19 cellular contexts compared by ENCODE assay signal in genomic region chr12:12859690-12860089, GRCh38. TPM values are rescaled to one million over a fixed set of nuclear protein-coding genes. Genes with fewer than 3 reads are reported as not detected.
DNase-seq lines count a peak whose midpoint lies in the region; ATAC-seq and TF ChIP-seq lines count a peak whose summit lies in the region.
"Had no signal": no experiment of that assay in that cellular context is flagged by ENCODE, and none has a peak within 500 bp of the region (broad histone marks: within the 10 kb centered on the region; RNA-seq: fewer than 3 reads in every experiment).

No MANE protein-coding gene starts in this region.

- DNase-seq in EL (peak; percentile 49), LHCN-M2 (ENCODE audit: low read depth) (peak; percentile 22), RKO (ENCODE audit: low spot score) (peak; percentile 14), fibroblast of mammary gland (ENCODE audit: low read depth) (peak; percentile 31), NCI-H128 (lab: John Stamatoyannopoulos, UW; ENCODE audit: unreplicated experiment) (no peak), COLO829 (ENCODE audit: low spot score) (no peak)
- DNase-seq: activated naive CD4-positive, alpha-beta T cell treated with anti-CD3 and anti-CD28 coated beads for 36 hours; activated T-cell treated with anti-CD3 and anti-CD28 coated beads for 4 hours; foreskin fibroblast; kidney glomerular epithelial cell; MM.1S; NCI-H2029 treated with DMSO at 0.1 percent for 48 hours; NCI-H774; posterior cingulate gyrus; stimulated activated CD4-positive, alpha-beta T cell treated with anti-CD3 and anti-CD28 coated beads, Interleukin-4, amount 100 ng/mL, for 1 hour had no signal

- ATAC-seq in GM21526 (IDR thresholded peaks at IDR 0.05; ENCODE audit: low FRiP score, unreplicated experiment) = no peak
- ATAC-seq: natural killer cell treated with Interleukin-12 subunit alpha and Interleukin-12 subunit beta and Interleukin-15 and Interleukin-18, amount 100 ng/mL, for 72 hours had no signal

- no peak for TF ChIP-seq CTCF in fibroblast of mammary gland (conservative IDR thresholded peaks at IDR 0.05; ENCODE audit: control insufficient read depth, insufficient read depth, low read depth, low read length)

- no peak overlapping the region for H3K4me3 ChIP-seq in fibroblast of mammary gland (ENCODE audit: control insufficient read depth, low read depth, low read length)
- H3K4me3 ChIP-seq: ascending aorta, skin epidermis had no signal

RNA-seq across cellular contexts. Expression of gene GPRC5A, which starts 31.7 kb away (rescaled TPM):
- total RNA-seq in LHCN-M2 (2014; rRNA removed) = 1.7 and 2.6 TPM in 2 replicates
- 2.1 TPM for polyA plus RNA-seq in LHCN-M2 (2012)
- total RNA-seq: natural killer cell treated with Interleukin-12 subunit alpha and Interleukin-12 subunit beta and Interleukin-15 and Interleukin-18, amount 100 ng/mL, for 72 hours had no signal

RNA-seq across cellular contexts. Expression of gene DDX47, which starts 46.5 kb away (rescaled TPM):
- total RNA-seq in LHCN-M2 (2014; rRNA removed) = 69.2 and 69.4 TPM in 2 replicates
- 36.4 TPM for polyA plus RNA-seq in LHCN-M2 (2012)

Comparison
In these comparisons a context has a peak if more than half of its experiments do, and no peak if none do; other contexts are left out.
1. DNase-seq: peak in EL (single experiment), LHCN-M2 (single experiment), RKO (single experiment) and fibroblast of mammary gland (single experiment); none in NCI-H128 (single experiment) and COLO829 (single experiment).